ENCODE assay signal across 25 cellular contexts in genomic region chr11:131808466-131808865, GRCh38.
"Had no signal": no experiment of that assay in that cellular context is flagged by ENCODE, and none has a peak within 500 bp of the region (broad histone marks: within the 10 kb centered on the region; RNA-seq: fewer than 3 reads in every experiment).

No MANE protein-coding gene starts in this region.

- FAIRE-seq: endometrium had no signal

- H3K9me3 ChIP-seq: colonic mucosa, heart left ventricle, left lung, lower lobe of right lung, transverse colon, vagina had no signal

- DNase-seq: activated CD4-positive, alpha-beta T cell treated with anti-CD3 and anti-CD28 coated beads for 36 hours; activated CD4-positive, alpha-beta T cell treated with anti-CD3 and anti-CD28 coated beads, Interleukin-2, amount 50 U/mL, for 4 hours; activated CD4-positive, CD25-positive, alpha-beta regulatory T cell; activated naive CD4-positive, alpha-beta T cell; activated T-cell treated with anti-CD3 and anti-CD28 coated beads for 4 hours; activated T-cell treated with anti-CD3 and anti-CD28 coated beads, Interleukin-2, amount 50 U/mL, for 72 hours; cerebellar nuclear complex; colonic mucosa; effector CD8-positive, alpha-beta T cell; heart left ventricle; hypothalamus; kidney glomerular epithelial cell; left lung; lower lobe of right lung; mesendoderm; natural killer cell; posterior cingulate gyrus; right cardiac atrium; stimulated activated CD4-positive, alpha-beta T cell treated with anti-CD3 and anti-CD28 coated beads, Interleukin-2, amount 100 ng/mL, for 48 hours; stimulated activated naive CD4-positive, alpha-beta T cell treated with Interleukin-2 at 50 U/mL for 16 hours; T-helper 1 cell; transverse colon had no signal

- H3K4me1 ChIP-seq: colonic mucosa, heart left ventricle, left lung, transverse colon, vagina had no signal

- H3K4me3 ChIP-seq: colonic mucosa, heart left ventricle, left lung, lower lobe of right lung, transverse colon, vagina had no signal

- H3K27me3 ChIP-seq: colonic mucosa, transverse colon, vagina had no signal

- H3K36me3 ChIP-seq: colonic mucosa, heart left ventricle, left lung, lower lobe of right lung, transverse colon, vagina had no signal

- H3K27ac ChIP-seq: colonic mucosa, heart left ventricle, left lung, lower lobe of right lung, transverse colon, vagina had no signal

- ATAC-seq: activated CD4-positive, alpha-beta T cell treated with anti-CD3 and anti-CD28 coated beads for 36 hours; activated naive CD4-positive, alpha-beta T cell treated with anti-CD3 and anti-CD28 coated beads, Interleukin-2, amount 50 U/mL, for 72 hours; activated T-cell treated with anti-CD3 and anti-CD28 coated beads, Interleukin-2, amount 50 U/mL, for 72 hours; heart left ventricle; left lung; lower lobe of right lung; natural killer cell; right cardiac atrium had no signal
